ENCODE assay signal across 12 cellular contexts in genomic region chr19:44645407-44646048, GRCh38. TPM values are rescaled to one million over a fixed set of nuclear protein-coding genes. Genes with fewer than 3 reads are reported as not detected.
A peak's percentile ranks its signal among the peaks of the same experiment; 100 is the strongest.
DNase-seq lines count a peak whose midpoint lies in the region; TF ChIP-seq lines count a peak whose summit lies in the region.
"Had no signal": no experiment of that assay in that cellular context is flagged by ENCODE, and none has a peak within 500 bp of the region (broad histone marks: within the 10 kb centered on the region; RNA-seq: fewer than 3 reads in every experiment).

No MANE protein-coding gene starts in this region.

- H3K27me3 Mint-ChIP-seq in brain: peaks cover 29% of the 10 kb centered on the region
- no peaks in the 10 kb centered on the region for H3K27me3 Mint-ChIP-seq in osteocyte (ENCODE audit: unreplicated experiment)
- peaks cover 5% of the 10 kb centered on the region for H3K27me3 Mint-ChIP-seq in endothelial cell (ENCODE audit: unreplicated experiment)

- no peak overlapping the region for H3K27ac ChIP-seq in SJCRH30
- H3K27ac ChIP-seq: parathyroid adenoma had no signal

- H3K4me3 ChIP-seq in HFF-Myc (replicated peaks; ENCODE audit: low read depth, low read length) (peak overlapping the region; percentile 8; the same call in 1 of the 2 replicates), SJCRH30 (no peak overlapping the region)

- H3K36me3 Mint-ChIP-seq in brain (peaks cover 41% of the 10 kb centered on the region), osteocyte (ENCODE audit: unreplicated experiment) (peaks cover 9% of the 10 kb centered on the region), endothelial cell (ENCODE audit: low read depth, unreplicated experiment) (peaks cover 9% of the 10 kb centered on the region)

- H3K4me1 Mint-ChIP-seq in brain: peaks cover 15% of the 10 kb centered on the region
- peaks cover 13% of the 10 kb centered on the region for H3K4me1 Mint-ChIP-seq in osteocyte (ENCODE audit: unreplicated experiment)
- H3K4me1 Mint-ChIP-seq in endothelial cell (ENCODE audit: unreplicated experiment): no peaks in the 10 kb centered on the region

- H3K27me3 ChIP-seq in SJCRH30: no peaks in the 10 kb centered on the region

- H3K4me1 ChIP-seq in SJCRH30: peaks cover 2% of the 10 kb centered on the region; the same call in 1 of the 2 replicates
- H3K4me1 ChIP-seq: parathyroid adenoma had no signal

- no peak for TF ChIP-seq CTCF in HFF-Myc (IDR thresholded peaks at IDR 0.05; ENCODE audit: low read depth, low read length, missing control alignments)
- no peak for TF ChIP-seq CTCF in brain (conservative IDR thresholded peaks at IDR 0.05)
- no peak for TF ChIP-seq CTCF in osteocyte (IDR thresholded peaks at IDR 0.05)
- TF ChIP-seq CTCF in endothelial cell (IDR thresholded peaks at IDR 0.05; ENCODE audit: unreplicated experiment): no peak

- DNase-seq in HFF-Myc (ENCODE audit: extremely low read depth, low read depth) (no peak), osteocyte (ENCODE audit: extremely low spot score, unreplicated experiment) (no peak), SJCRH30 (no peak), endothelial cell (ENCODE audit: low spot score) (no peak)
- DNase-seq: activated CD8-positive, alpha-beta memory T cell treated with anti-CD3 and anti-CD28 coated beads, Interleukin-2, amount 50 U/mL, for 4 hours; amygdala; effector CD8-positive, alpha-beta T cell; mesendoderm; MM.1S; NCI-H345 had no signal

- H3K9me3 Mint-ChIP-seq in brain: peaks cover 0 to 2% (median 0%) of the 10 kb centered on the region in 5 experiments
- H3K9me3 Mint-ChIP-seq in osteocyte (ENCODE audit: unreplicated experiment): no peaks in the 10 kb centered on the region
- H3K9me3 Mint-ChIP-seq in endothelial cell (ENCODE audit: unreplicated experiment): no peaks in the 10 kb centered on the region

- peak overlapping the region; percentile 44 to 72 (median 64) for H3K4me3 Mint-ChIP-seq in brain
- peak overlapping the region; percentile 26 for H3K4me3 Mint-ChIP-seq in osteocyte (ENCODE audit: unreplicated experiment)
- H3K4me3 Mint-ChIP-seq in endothelial cell (ENCODE audit: unreplicated experiment): no peak overlapping the region

- no peaks in the 10 kb centered on the region for H3K9me3 ChIP-seq in SJCRH30 (replicated peaks)

- H3K27ac Mint-ChIP-seq in brain: no peak overlapping the region
- H3K27ac Mint-ChIP-seq in osteocyte (ENCODE audit: unreplicated experiment): no peak overlapping the region
- H3K27ac Mint-ChIP-seq in endothelial cell (ENCODE audit: unreplicated experiment): no peak overlapping the region

- H3K36me3 ChIP-seq in SJCRH30: peaks cover 25% of the 10 kb centered on the region

RNA-seq across cellular contexts. Expression of gene PVR, which starts 1.8 kb away (rescaled TPM):
- 14.4 TPM for polyA plus RNA-seq in brain (ENCODE audit: insufficient read depth, low read depth, low replicate concordance)
- total RNA-seq in osteocyte (29.2 and 31.4 TPM in 2 replicates), endothelial cell (ENCODE audit: unreplicated experiment) (14.8 TPM)
- 42.2 and 45.4 TPM in 2 replicates for total RNA-seq in SJCRH30 (2014; rRNA removed; shearing (Covaris generic))

RNA-seq across cellular contexts. Expression of gene CEACAM19, which starts 25.8 kb away (rescaled TPM):
- 0.24 TPM for polyA plus RNA-seq in brain (ENCODE audit: insufficient read depth, low read depth, low replicate concordance)
- 6.3 and 7.4 TPM in 2 replicates for total RNA-seq in osteocyte
- 2.4 and 2.5 TPM in 2 replicates for total RNA-seq in SJCRH30 (2014; rRNA removed; shearing (Covaris generic))
- total RNA-seq in endothelial cell (ENCODE audit: unreplicated experiment): 3.7 TPM

RNA-seq across cellular contexts. Expression of gene IGSF23, which starts 32.2 kb away (rescaled TPM):
- not detected for polyA plus RNA-seq in brain (ENCODE audit: insufficient read depth, low read depth, low replicate concordance)
- total RNA-seq in osteocyte: not detected in 2 replicates
- total RNA-seq in SJCRH30 (2014; rRNA removed; shearing (Covaris generic)): not detected in 2 replicates
- not detected for total RNA-seq in endothelial cell (ENCODE audit: unreplicated experiment)

RNA-seq across cellular contexts. Expression of gene CEACAM16, which starts 53.4 kb away (rescaled TPM):
- not detected for polyA plus RNA-seq in brain (ENCODE audit: insufficient read depth, low read depth, low replicate concordance)
- total RNA-seq in osteocyte: not detected in 2 replicates
- 0.18 and 0.73 TPM in 2 replicates for total RNA-seq in SJCRH30 (2014; rRNA removed; shearing (Covaris generic))
- not detected for total RNA-seq in endothelial cell (ENCODE audit: unreplicated experiment)
